ENCODE assay signal across 9 cellular contexts in genomic region chr7:30470163-30470770, GRCh38. TPM values are rescaled to one million over a fixed set of nuclear protein-coding genes. Genes with fewer than 3 reads are reported as not detected.
DNase-seq lines count a peak whose midpoint lies in the region; ATAC-seq and TF ChIP-seq lines count a peak whose summit lies in the region.
"Had no signal": no experiment of that assay in that cellular context is flagged by ENCODE, and none has a peak within 500 bp of the region (broad histone marks: within the 10 kb centered on the region; RNA-seq: fewer than 3 reads in every experiment).

No MANE protein-coding gene starts in this region.

- H3K27ac ChIP-seq in foreskin keratinocyte (peak overlapping the region; percentile 73), prostate gland (peak overlapping the region; percentile 33 to 59)

- H3K4me1 ChIP-seq in foreskin keratinocyte, result peaks cover 7% of the 10 kb centered on the region
- peaks cover 5% of the 10 kb centered on the region for H3K4me1 ChIP-seq in prostate gland (replicated peaks)

- H3K36me3 Mint-ChIP-seq in activated T-helper 1 cell treated with anti-CD3 and anti-CD28 coated beads, Interleukin-12 subunit alpha, Interleukin-12 subunit beta, Interleukin-2, Interleukin-4 antibody, amounts not matched to agents 30 ng/mL and 10 ng/mL and 1 ng/mL, durations not matched to agents 14 hours and 24 hours and 36 hours (ENCODE audit: low read depth), result peaks cover 24% of the 10 kb centered on the region

- no peaks in the 10 kb centered on the region for H3K36me3 ChIP-seq in prostate gland

- no peaks in the 10 kb centered on the region for H3K9me3 ChIP-seq in prostate gland

- peaks cover 82% of the 10 kb centered on the region for H3K4me1 Mint-ChIP-seq in activated T-helper 1 cell treated with anti-CD3 and anti-CD28 coated beads, Interleukin-12 subunit alpha, Interleukin-12 subunit beta, Interleukin-2, Interleukin-4 antibody, amounts not matched to agents 30 ng/mL and 10 ng/mL and 1 ng/mL, durations not matched to agents 14 hours and 24 hours and 36 hours (ENCODE audit: low read depth)

- no peak overlapping the region for H3K4me3 ChIP-seq in prostate gland

- TF ChIP-seq CTCF in foreskin keratinocyte (conservative IDR thresholded peaks at IDR 0.05), result no peak
- no peak for TF ChIP-seq CTCF in prostate gland (IDR thresholded peaks at IDR 0.05)

- intact Hi-C loops in activated T-helper 1 cell treated with anti-CD3 and anti-CD28 coated beads, Interleukin-12 subunit alpha, Interleukin-12 subunit beta, Interleukin-2, Interleukin-4 antibody, amounts not matched to agents 30 ng/mL and 10 ng/mL and 1 ng/mL, durations not matched to agents 14 hours and 24 hours and 36 hours (cut with micrococcal nuclease), result loop anchor here (2.0 kb wide), 1 partner anchor 183 kb away; no protein-coding TSS in a partner anchor
- intact Hi-C loops in prostate gland (cut with DNase I), result no loop called here

- H3K27me3 ChIP-seq in foreskin keratinocyte, result no peaks in the 10 kb centered on the region
- H3K27me3 ChIP-seq in prostate gland (replicated peaks; ENCODE audit: insufficient read depth), result no peaks in the 10 kb centered on the region

- no peaks in the 10 kb centered on the region for H3K27me3 Mint-ChIP-seq in activated T-helper 1 cell treated with anti-CD3 and anti-CD28 coated beads, Interleukin-12 subunit alpha, Interleukin-12 subunit beta, Interleukin-2, Interleukin-4 antibody, amounts not matched to agents 30 ng/mL and 10 ng/mL and 1 ng/mL, durations not matched to agents 14 hours and 24 hours and 36 hours (ENCODE audit: insufficient read depth)

- peak; percentile 49 for DNase-seq in Daoy (ENCODE audit: low read depth)
- DNase-seq in activated T-helper 1 cell treated with anti-CD3 and anti-CD28 coated beads, Interleukin-12 subunit alpha, Interleukin-12 subunit beta, Interleukin-2, Interleukin-4 antibody, amounts not matched to agents 30 ng/mL and 10 ng/mL and 1 ng/mL, durations not matched to agents 14 hours and 24 hours and 36 hours (ENCODE audit: low spot score), result no peak
- DNase-seq in foreskin keratinocyte, result no peak
- DNase-seq in prostate gland (ENCODE audit: low spot score), result no peak
- DNase-seq in NCI-H146 treated with DMSO at 0.1 percent for 48 hours (lab: John Stamatoyannopoulos, UW; ENCODE audit: unreplicated experiment), result no peak
- DNase-seq in kidney glomerular epithelial cell (lab: John Stamatoyannopoulos, UW), result no peak
- DNase-seq in OCI-M2 (lab: John Stamatoyannopoulos, UW; ENCODE audit: unreplicated experiment), result no peak
- DNase-seq: activated CD4-positive, alpha-beta T cell treated with anti-CD3 and anti-CD28 coated beads for 4 hours had no signal

- no peaks in the 10 kb centered on the region for H3K9me3 Mint-ChIP-seq in activated T-helper 1 cell treated with anti-CD3 and anti-CD28 coated beads, Interleukin-12 subunit alpha, Interleukin-12 subunit beta, Interleukin-2, Interleukin-4 antibody, amounts not matched to agents 30 ng/mL and 10 ng/mL and 1 ng/mL, durations not matched to agents 14 hours and 24 hours and 36 hours

- peak overlapping the region; percentile 38 for H3K27ac Mint-ChIP-seq in activated T-helper 1 cell treated with anti-CD3 and anti-CD28 coated beads, Interleukin-12 subunit alpha, Interleukin-12 subunit beta, Interleukin-2, Interleukin-4 antibody, amounts not matched to agents 30 ng/mL and 10 ng/mL and 1 ng/mL, durations not matched to agents 14 hours and 24 hours and 36 hours

- H3K4me3 Mint-ChIP-seq in activated T-helper 1 cell treated with anti-CD3 and anti-CD28 coated beads, Interleukin-12 subunit alpha, Interleukin-12 subunit beta, Interleukin-2, Interleukin-4 antibody, amounts not matched to agents 30 ng/mL and 10 ng/mL and 1 ng/mL, durations not matched to agents 14 hours and 24 hours and 36 hours, result no peak overlapping the region

- ATAC-seq in foreskin keratinocyte, result no peak
- no peak for ATAC-seq in HG03342 (IDR thresholded peaks at IDR 0.05; ENCODE audit: unreplicated experiment)

- no peak for TF ChIP-seq POLR2A in prostate gland (IDR thresholded peaks at IDR 0.05)

- WGBS in prostate gland, result 65% methylated on average over 14 of the region's 14 CpGs

RNA-seq across cellular contexts. Expression of gene NOD1, which starts 8.3 kb away (rescaled TPM):
- total RNA-seq in Daoy (2014; rRNA removed; shearing (Covaris generic)), result 5.6 and 6.6 TPM in 2 replicates
- 9.1 and 13.1 TPM in 2 replicates for total RNA-seq in activated T-helper 1 cell treated with anti-CD3 and anti-CD28 coated beads, Interleukin-12 subunit alpha, Interleukin-12 subunit beta, Interleukin-2, Interleukin-4 antibody, amounts not matched to agents 30 ng/mL and 10 ng/mL and 1 ng/mL, durations not matched to agents 14 hours and 24 hours and 36 hours
- 5.7 and 5.9 TPM in 2 replicates for total RNA-seq in foreskin keratinocyte
- polyA plus RNA-seq in foreskin keratinocyte, result 2.6 and 2.9 TPM in 2 replicates
- total RNA-seq in prostate gland, result 10 to 100 TPM in 1 of 2 donors, 1 to 10 TPM in 1; 3.5 to 12.3 TPM

RNA-seq across cellular contexts. Expression of gene GGCT, which starts 34.4 kb away (rescaled TPM):
- 153 and 195 TPM in 2 replicates for total RNA-seq in Daoy (2014; rRNA removed; shearing (Covaris generic))
- 75.4 and 79.0 TPM in 2 replicates for total RNA-seq in activated T-helper 1 cell treated with anti-CD3 and anti-CD28 coated beads, Interleukin-12 subunit alpha, Interleukin-12 subunit beta, Interleukin-2, Interleukin-4 antibody, amounts not matched to agents 30 ng/mL and 10 ng/mL and 1 ng/mL, durations not matched to agents 14 hours and 24 hours and 36 hours
- total RNA-seq in foreskin keratinocyte (62.7 and 78.3 TPM in 2 replicates), prostate gland (10 to 100 TPM; 14.7 to 54.0 TPM)
- polyA plus RNA-seq in foreskin keratinocyte, result 71.8 and 85.7 TPM in 2 replicates
